8 cellular contexts compared by ENCODE assay signal in the genomic region with DNA sequence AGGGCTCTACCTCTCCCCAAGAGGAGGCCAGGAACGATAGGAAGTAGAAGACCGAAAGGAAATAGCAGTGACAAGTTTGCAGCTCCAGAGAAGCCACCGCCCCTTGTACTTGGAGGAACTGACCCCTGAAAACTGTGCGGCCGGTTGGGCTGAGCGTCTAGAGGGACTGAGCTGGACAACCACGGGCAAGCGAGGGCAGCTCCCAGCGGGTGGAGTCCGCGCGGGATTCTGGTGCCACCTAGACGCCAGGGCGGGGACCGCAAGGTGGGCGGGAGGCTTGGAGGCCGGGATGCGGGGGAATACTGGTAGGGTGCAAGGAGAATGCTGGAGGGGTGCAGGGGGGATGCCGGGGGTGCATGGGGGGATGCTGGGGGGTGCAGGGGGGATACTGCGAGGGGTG. TPM values are rescaled to one million over a fixed set of nuclear protein-coding genes. Genes with fewer than 3 reads are reported as not detected.
DNase-seq lines count a peak whose midpoint lies in the region; ATAC-seq and TF ChIP-seq lines count a peak whose summit lies in the region.

No MANE protein-coding gene starts in this region.

- no peak for TF ChIP-seq CTCF in glutamatergic neuron (IDR thresholded peaks at IDR 0.05; ENCODE audit: partially characterized antibody, unreplicated experiment)
- peak; percentile 58 for TF ChIP-seq CTCF in retinal pigment epithelial cell (conservative IDR thresholded peaks at IDR 0.05; ENCODE audit: low read depth, low read length)

- H3K4me3 Mint-ChIP-seq in activated CD4-positive, alpha-beta memory T cell treated with anti-CD3 and anti-CD28 coated beads, Interleukin-2, amount 10 ng/mL, durations not matched to agents 7 days and 5 days: peak overlapping the region; percentile 46
- no peak overlapping the region for H3K4me3 Mint-ChIP-seq in glutamatergic neuron (ENCODE audit: unreplicated experiment)

- H3K36me3 Mint-ChIP-seq in activated CD4-positive, alpha-beta memory T cell treated with anti-CD3 and anti-CD28 coated beads, Interleukin-2, amount 10 ng/mL, durations not matched to agents 7 days and 5 days (ENCODE audit: low read depth): no peaks in the 10 kb centered on the region
- H3K36me3 Mint-ChIP-seq in glutamatergic neuron (ENCODE audit: unreplicated experiment): peaks cover 8% of the 10 kb centered on the region

- POLR2A ChIA-PET in activated CD4-positive, alpha-beta memory T cell treated with anti-CD3 and anti-CD28 coated beads, Interleukin-2, amount 10 ng/mL, durations not matched to agents 7 days and 5 days (lab: Charles Lee): interaction anchor here (1.3 kb wide), 1 partner anchor 54 kb away, joined by 3 read pairs; no protein-coding TSS in a partner anchor

- peaks cover 64% of the 10 kb centered on the region for H3K27me3 Mint-ChIP-seq in activated CD4-positive, alpha-beta memory T cell treated with anti-CD3 and anti-CD28 coated beads, Interleukin-2, amount 10 ng/mL, durations not matched to agents 7 days and 5 days
- peaks cover 36% of the 10 kb centered on the region for H3K27me3 Mint-ChIP-seq in glutamatergic neuron (ENCODE audit: unreplicated experiment)

- H3K36me3 ChIP-seq in H7 (replicated peaks; ENCODE audit: control insufficient read depth, insufficient read depth, low read length): no peaks in the 10 kb centered on the region

- CTCF ChIA-PET in activated CD4-positive, alpha-beta memory T cell treated with anti-CD3 and anti-CD28 coated beads, Interleukin-2, amount 10 ng/mL, durations not matched to agents 7 days and 5 days (lab: Charles Lee): interaction anchor here (1.4 to 2.8 kb wide), 3 partner anchors 100 to 132 kb away, joined by 6 to 14 read pairs (median 7); no protein-coding TSS in a partner anchor

- no peaks in the 10 kb centered on the region for H3K9me3 Mint-ChIP-seq in activated CD4-positive, alpha-beta memory T cell treated with anti-CD3 and anti-CD28 coated beads, Interleukin-2, amount 10 ng/mL, durations not matched to agents 7 days and 5 days
- H3K9me3 Mint-ChIP-seq in glutamatergic neuron (ENCODE audit: unreplicated experiment): peaks cover 3% of the 10 kb centered on the region

- no peak overlapping the region for H3K27ac Mint-ChIP-seq in activated CD4-positive, alpha-beta memory T cell treated with anti-CD3 and anti-CD28 coated beads, Interleukin-2, amount 10 ng/mL, durations not matched to agents 7 days and 5 days
- no peak overlapping the region for H3K27ac Mint-ChIP-seq in glutamatergic neuron (ENCODE audit: unreplicated experiment)

- no peak overlapping the region for H3K4me3 ChIP-seq in H7 (ENCODE audit: insufficient read depth, low read depth, low read length)
- H3K4me3 ChIP-seq in retinal pigment epithelial cell (ENCODE audit: low read length): no peak overlapping the region

- peak; percentile 15 for DNase-seq in Ammon's horn (ENCODE audit: low spot score)
- peak; percentile 83 for DNase-seq in H7
- no peak for DNase-seq in activated CD4-positive, alpha-beta memory T cell treated with anti-CD3 and anti-CD28 coated beads, Interleukin-2, amount 10 ng/mL, durations not matched to agents 7 days and 5 days
- peak; percentile 64 for DNase-seq in glutamatergic neuron
- DNase-seq in retinal pigment epithelial cell (ENCODE audit: low read depth): peak; percentile 2
- DNase-seq in GOT3 (lab: John Stamatoyannopoulos, UW): no peak
- no peak for DNase-seq in COR-L47 (lab: John Stamatoyannopoulos, UW)

- no peak for ATAC-seq in GM18870 (IDR thresholded peaks at IDR 0.05; ENCODE audit: unreplicated experiment)

- peaks cover 25% of the 10 kb centered on the region for H3K4me1 Mint-ChIP-seq in activated CD4-positive, alpha-beta memory T cell treated with anti-CD3 and anti-CD28 coated beads, Interleukin-2, amount 10 ng/mL, durations not matched to agents 7 days and 5 days
- H3K4me1 Mint-ChIP-seq in glutamatergic neuron (ENCODE audit: low read depth, unreplicated experiment): peaks cover 7% of the 10 kb centered on the region

- H3K27me3 ChIP-seq in H7 (ENCODE audit: control insufficient read depth, insufficient read depth, low read length): peaks cover 57% of the 10 kb centered on the region

RNA-seq across cellular contexts. Expression of a gene that starts 1.3 kb away (rescaled TPM):
- not detected in 2 replicates for total RNA-seq in H7 (2014; rRNA removed; shearing (Covaris generic))
- total RNA-seq in activated CD4-positive, alpha-beta memory T cell treated with anti-CD3 and anti-CD28 coated beads, Interleukin-2, amount 10 ng/mL, durations not matched to agents 7 days and 5 days: under 1 TPM; 0.13 to 0.18 TPM
- not detected for total RNA-seq in glutamatergic neuron (ENCODE audit: unreplicated experiment)

RNA-seq across cellular contexts. Expression of a gene that starts 54.9 kb away (rescaled TPM):
- total RNA-seq in H7 (2014; rRNA removed; shearing (Covaris generic)): 55.0 and 63.6 TPM in 2 replicates
- 10 to 100 TPM; 47.3 to 52.8 TPM for total RNA-seq in activated CD4-positive, alpha-beta memory T cell treated with anti-CD3 and anti-CD28 coated beads, Interleukin-2, amount 10 ng/mL, durations not matched to agents 7 days and 5 days
- total RNA-seq in glutamatergic neuron (ENCODE audit: unreplicated experiment): 103 TPM

Comparison
In these comparisons a context has a peak if more than half of its experiments do, and no peak if none do; other contexts are left out.
1. DNase-seq: peak in Ammon's horn (single experiment), H7 (single experiment), glutamatergic neuron (single experiment) and retinal pigment epithelial cell (single experiment); none in activated CD4-positive, alpha-beta memory T cell treated with anti-CD3 and anti-CD28 coated beads, Interleukin-2, amount 10 ng/mL, durations not matched to agents 7 days and 5 days (single experiment), GOT3 (single experiment) and COR-L47 (single experiment).